8 cellular contexts compared by ENCODE assay signal in genomic region chr6:42784739-42785498, GRCh38. TPM values are rescaled to one million over a fixed set of nuclear protein-coding genes. Genes with fewer than 3 reads are reported as not detected.
DNase-seq lines count a peak whose midpoint lies in the region; ATAC-seq and TF ChIP-seq lines count a peak whose summit lies in the region.

No MANE protein-coding gene starts in this region.

- H2AK5ac ChIP-seq in mesendoderm (ENCODE audit: low read length) = no peak overlapping the region

- no peak for DNase-seq in cardiac muscle cell (ENCODE audit: low read depth in 1 of 2, low spot score in 1 of 2)
- DNase-seq in cardiac septum (ENCODE audit: low spot score) = no peak
- DNase-seq in astrocyte of the spinal cord (ENCODE audit: low read depth, low spot score) = no peak
- DNase-seq in mesendoderm = no peak
- no peak for DNase-seq in uterus
- no peak for DNase-seq in germinal center (ENCODE audit: low spot score)

- intact Hi-C loops in cardiac septum (cut with DNase I) (loop anchor here (5.0 kb wide), 2 partner anchors 37 to 92 kb away; partner anchors contain the start of gene RPL7L1), uterus (cut with DNase I; ENCODE audit: low total_unique reads) (loop anchor here (5.0 kb wide), 1 partner anchor 38 kb away; the partner anchor contains the start of gene TBCC)

- H3K36me3 ChIP-seq in cardiac muscle cell = peaks cover 3% of the 10 kb centered on the region
- no peaks in the 10 kb centered on the region for H3K36me3 ChIP-seq in mesendoderm (ENCODE audit: control insufficient read depth, insufficient read depth, low read length)
- no peaks in the 10 kb centered on the region for H3K36me3 ChIP-seq in uterus

- no CpG with 5 or more reads among the region's 12 CpGs for WGBS in mesendoderm (ENCODE audit: extremely low coverage, insufficient coverage, low lambda C conversion rate)

- no peak overlapping the region for H3K4ac ChIP-seq in mesendoderm (ENCODE audit: low read depth, low read length)

- no peak overlapping the region for H4K5ac ChIP-seq in mesendoderm (ENCODE audit: low read length)

- H3K23ac ChIP-seq in mesendoderm (ENCODE audit: low read length) = no peak overlapping the region

- peak overlapping the region; percentile 26 for H3K9ac ChIP-seq in mesendoderm (ENCODE audit: low read length)

- peaks cover 9% of the 10 kb centered on the region for H3K79me1 ChIP-seq in mesendoderm (ENCODE audit: low read length)

- H3K4me3 ChIP-seq in cardiac muscle cell (peak overlapping the region; percentile 98), astrocyte of the spinal cord (ENCODE audit: low read depth, low read length) (peak overlapping the region; percentile 92), mesendoderm (ENCODE audit: low read length) (no peak overlapping the region), uterus (peak overlapping the region; percentile 87 to 98)

- peaks cover 35% of the 10 kb centered on the region for H3K79me2 ChIP-seq in mesendoderm (ENCODE audit: control insufficient read depth, insufficient read depth, low read length)

- H2BK15ac ChIP-seq in mesendoderm (replicated peaks; ENCODE audit: low read depth) = no peak overlapping the region

- H3K56ac ChIP-seq in mesendoderm (ENCODE audit: low read length) = no peak overlapping the region

- no peaks in the 10 kb centered on the region for H3K27me3 ChIP-seq in cardiac muscle cell
- H3K27me3 ChIP-seq in mesendoderm (ENCODE audit: insufficient read depth, low read length, poor library complexity) = no peaks in the 10 kb centered on the region
- H3K27me3 ChIP-seq in uterus = no peaks in the 10 kb centered on the region

- H3K27ac ChIP-seq in cardiac muscle cell = no peak overlapping the region
- no peak overlapping the region for H3K27ac ChIP-seq in mesendoderm (ENCODE audit: low read depth, low read length)
- peak overlapping the region; percentile 99 to 100 for H3K27ac ChIP-seq in uterus

- H3K18ac ChIP-seq in mesendoderm (ENCODE audit: low read length) = no peak overlapping the region

- no peak overlapping the region for H4K8ac ChIP-seq in mesendoderm (ENCODE audit: low read depth, low read length)

- H3K9me3 ChIP-seq in cardiac muscle cell (ENCODE audit: low read depth) = no peaks in the 10 kb centered on the region
- no peaks in the 10 kb centered on the region for H3K9me3 ChIP-seq in uterus

- TF ChIP-seq CTCF in cardiac muscle cell (IDR thresholded peaks at IDR 0.05; ENCODE audit: low read depth, low read length) (no peak), astrocyte of the spinal cord (IDR thresholded peaks at IDR 0.05; ENCODE audit: low read depth, low read length) (no peak), uterus (IDR thresholded peaks at IDR 0.05) (no peak)

- no peak overlapping the region for H2BK120ac ChIP-seq in mesendoderm (ENCODE audit: low read depth, low read length)

- TF ChIP-seq POLR2A in uterus (IDR thresholded peaks at IDR 0.05) = no peak

- H3K4me2 ChIP-seq in mesendoderm (ENCODE audit: low read length) = peak overlapping the region; percentile 16

- ATAC-seq in HG02588 (IDR thresholded peaks at IDR 0.05; ENCODE audit: unreplicated experiment) = no peak
- no peak for ATAC-seq in HG03469 (IDR thresholded peaks at IDR 0.05; ENCODE audit: unreplicated experiment)

- no peak overlapping the region for H2BK5ac ChIP-seq in mesendoderm (ENCODE audit: low read length)

- in situ Hi-C loops in astrocyte of the spinal cord (cut with HindIII; ENCODE audit: low sequenced_read_pairs) = no loop called here

- peaks cover 22% of the 10 kb centered on the region for H3K4me1 ChIP-seq in cardiac muscle cell (ENCODE audit: low read depth)
- peaks cover 5% of the 10 kb centered on the region for H3K4me1 ChIP-seq in mesendoderm (ENCODE audit: control insufficient read depth, low read depth, low read length)
- peaks cover 9% of the 10 kb centered on the region in 2 donors for H3K4me1 ChIP-seq in uterus

RNA-seq across cellular contexts. Expression of gene BICRAL, which starts 3.1 kb away (rescaled TPM):
- total RNA-seq in cardiac muscle cell = 5.3 and 7.2 TPM in 2 replicates
- 3.9 and 4.5 TPM in 2 replicates for polyA plus RNA-seq in cardiac muscle cell
- 11.3 TPM for total RNA-seq in cardiac septum
- 7.6 TPM for polyA plus RNA-seq in mesendoderm (2013, experiment 1 of 2)
- 7.4 TPM for polyA plus RNA-seq in mesendoderm (2013, experiment 2 of 2)
- 10 to 100 TPM in 3 of 4 donors, 1 to 10 TPM in 1; 7.4 to 35.3 (median 18.2) TPM for total RNA-seq in uterus

RNA-seq across cellular contexts. Expression of gene TBCC, which starts 39.0 kb away (rescaled TPM):
- 47.4 and 58.8 TPM in 2 replicates for total RNA-seq in cardiac muscle cell
- 53.3 and 67.1 TPM in 2 replicates for polyA plus RNA-seq in cardiac muscle cell
- 11.0 TPM for total RNA-seq in cardiac septum
- 23.2 TPM for polyA plus RNA-seq in mesendoderm (2013, experiment 1 of 2)
- polyA plus RNA-seq in mesendoderm (2013, experiment 2 of 2) = 22.7 TPM
- total RNA-seq in uterus = 10 to 100 TPM in 3 of 4 donors, 1 to 10 TPM in 1; 7.9 to 48.7 (median 14.6) TPM

Comparison
In these comparisons a context has a peak if more than half of its experiments do, and no peak if none do; other contexts are left out.
1. H3K27ac ChIP-seq: peak in uterus (2 of 2); none in cardiac muscle cell (single experiment) and mesendoderm (single experiment).